6 cellular contexts compared by ENCODE assay signal in the genomic region with DNA sequence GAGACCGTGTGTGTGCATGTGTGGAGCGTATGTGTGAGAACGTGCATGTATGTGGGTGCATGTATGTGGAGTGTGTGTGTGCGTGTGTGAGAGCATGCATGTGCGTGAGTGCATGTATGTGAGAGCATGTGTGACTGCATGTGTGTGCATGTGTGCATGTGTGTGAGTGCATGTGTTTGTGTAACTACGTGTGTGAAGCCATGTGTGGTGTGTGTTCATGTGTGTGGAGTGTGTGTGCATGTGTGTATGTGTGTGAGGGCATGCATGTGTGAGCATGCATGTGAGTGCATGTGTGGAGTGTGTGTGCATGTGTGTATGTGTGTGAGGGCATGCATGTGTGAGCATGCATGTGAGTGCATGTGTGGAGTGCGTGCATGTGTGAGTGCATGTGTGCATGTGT.
"Had no signal": no experiment of that assay in that cellular context is flagged by ENCODE, and none has a peak within 500 bp of the region (broad histone marks: within the 10 kb centered on the region; RNA-seq: fewer than 3 reads in every experiment).

No MANE protein-coding gene starts in this region.

- ATAC-seq: GM23338 had no signal

- DNase-seq: H9, HCEC 1CT, KBM-7 had no signal

- FAIRE-seq: H1, H54 had no signal

- H3K4me2 ChIP-seq: GM23338 had no signal

- H2AFZ ChIP-seq: GM23338 had no signal

- H3K4me3 ChIP-seq: GM23338 had no signal
